ENCODE assay signal across 1 cellular context in the genomic region with DNA sequence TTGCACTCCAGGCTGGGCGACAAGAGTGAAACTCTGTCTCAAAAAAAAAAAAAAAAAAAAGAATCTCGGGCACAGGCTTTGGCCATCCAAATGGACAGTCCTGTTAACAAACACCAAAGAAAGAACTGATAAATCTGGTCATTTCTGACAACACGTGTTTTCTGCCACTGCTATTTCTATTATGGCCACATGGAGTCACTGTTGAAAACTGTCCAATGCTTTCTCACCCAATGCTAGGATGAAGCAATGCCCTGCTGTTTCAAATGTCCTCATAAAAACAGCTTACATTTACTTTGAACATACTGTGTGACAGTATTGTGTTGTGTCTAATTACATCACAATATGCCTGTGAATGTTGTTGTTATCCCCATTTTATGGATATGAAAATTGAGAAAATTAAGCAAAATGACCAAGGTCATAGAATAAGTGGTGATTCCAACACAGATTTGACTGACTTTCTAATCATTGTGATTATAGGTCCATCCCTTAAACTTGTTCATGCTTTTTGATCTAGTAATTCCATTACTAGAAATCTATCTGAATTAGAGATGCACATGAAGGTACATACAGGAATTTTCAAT.
TF ChIP-seq lines count a peak whose summit lies in the region.

No MANE protein-coding gene starts in this region.

TF ChIP-seq in K562, 482 proteins besides CTCF, POLR2A, EP300 and RAD21 (continued from another document and continues in another):
- TF ChIP-seq, protein P1, sequence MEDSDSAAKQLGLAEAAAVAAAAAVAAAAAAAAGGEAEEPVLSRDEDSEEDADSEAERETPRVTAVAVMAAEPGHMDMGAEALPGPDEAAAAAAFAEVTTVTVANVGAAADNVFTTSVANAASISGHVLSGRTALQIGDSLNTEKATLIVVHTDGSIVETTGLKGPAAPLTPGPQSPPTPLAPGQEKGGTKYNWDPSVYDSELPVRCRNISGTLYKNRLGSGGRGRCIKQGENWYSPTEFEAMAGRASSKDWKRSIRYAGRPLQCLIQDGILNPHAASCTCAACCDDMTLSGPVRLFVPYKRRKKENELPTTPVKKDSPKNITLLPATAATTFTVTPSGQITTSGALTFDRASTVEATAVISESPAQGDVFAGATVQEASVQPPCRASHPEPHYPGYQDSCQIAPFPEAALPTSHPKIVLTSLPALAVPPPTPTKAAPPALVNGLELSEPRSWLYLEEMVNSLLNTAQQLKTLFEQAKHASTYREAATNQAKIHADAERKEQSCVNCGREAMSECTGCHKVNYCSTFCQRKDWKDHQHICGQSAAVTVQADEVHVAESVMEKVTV (CRISPR knock-in tag; IDR thresholded peaks at IDR 0.05) = peak; percentile 80
- TF ChIP-seq ZNF3 (CRISPR knock-in tag; IDR thresholded peaks at IDR 0.05) (no peak), CEBPB (tag; IDR thresholded peaks at IDR 0.05) (peak; percentile 99), ZNF551 (CRISPR knock-in tag; IDR thresholded peaks at IDR 0.05) (0 out of 2 replicates have a peak, but pooled peaks have one; percentile 39), SAP30 (IDR thresholded peaks at IDR 0.05; ENCODE audit: borderline replicate concordance, insufficient read depth, low read depth, low read length, poor library complexity, severe bottlenecking) (no peak), ESRRA (IDR thresholded peaks at IDR 0.05; ENCODE audit: borderline replicate concordance, low read depth) (peak; percentile 14; the same call in 1 of the 2 replicates), HDAC3 (IDR thresholded peaks at IDR 0.05; ENCODE audit: borderline replicate concordance, partially characterized antibody) (peak; percentile 19), CHD1 (IDR thresholded peaks at IDR 0.05; ENCODE audit: low read length) (no peak), SMC3 (conservative IDR thresholded peaks at IDR 0.05; ENCODE audit: insufficient read depth, low read depth, low read length) (peak; percentile 81), CBX5 (IDR thresholded peaks at IDR 0.05; ENCODE audit: borderline replicate concordance, low read depth) (no peak), RCOR1 (IDR thresholded peaks at IDR 0.05; ENCODE audit: borderline replicate concordance in 1 of 2, low read depth in 2 of 2, low read length in 2 of 2) (peak in 1 of 2 experiments; percentile 52; a peak in 1 of 4 replicates), MEIS2 (IDR thresholded peaks at IDR 0.05; ENCODE audit: partially characterized antibody) (peak; percentile 5), NBN (IDR thresholded peaks at IDR 0.05; ENCODE audit: low read depth) (no peak), DMBX1 (CRISPR knock-in tag; IDR thresholded peaks at IDR 0.05; ENCODE audit: borderline replicate concordance) (no peak), JUND (IDR thresholded peaks at IDR 0.05; ENCODE audit: borderline replicate concordance, low read depth, low read length) (peak; percentile 20; the same call in 1 of the 2 replicates), JUND (tag; IDR thresholded peaks at IDR 0.05; ENCODE audit: borderline replicate concordance, low read depth, low read length) (peak; percentile 33; the same call in 1 of the 3 replicates), FOXJ3 (CRISPR knock-in tag; IDR thresholded peaks at IDR 0.05) (no peak), BHLHE40 (IDR thresholded peaks at IDR 0.05; ENCODE audit: low read length) (peak; percentile 71), BCOR (IDR thresholded peaks at IDR 0.05) (no peak), DDX20 (tag; IDR thresholded peaks at IDR 0.05; ENCODE audit: low read depth) (no peak), SMAD4 (CRISPR knock-in tag; conservative IDR thresholded peaks at IDR 0.05) (no peak), EP400 (IDR thresholded peaks at IDR 0.05) (peak; percentile 34; the same call in 1 of the 2 replicates)
- TF ChIP-seq, protein P2, sequence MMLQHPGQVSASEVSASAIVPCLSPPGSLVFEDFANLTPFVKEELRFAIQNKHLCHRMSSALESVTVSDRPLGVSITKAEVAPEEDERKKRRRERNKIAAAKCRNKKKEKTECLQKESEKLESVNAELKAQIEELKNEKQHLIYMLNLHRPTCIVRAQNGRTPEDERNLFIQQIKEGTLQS (IDR thresholded peaks at IDR 0.05) = peak; percentile 70
- TF ChIP-seq, protein P2 (CRISPR knock-in tag; conservative IDR thresholded peaks at IDR 0.05) = no peak
- TF ChIP-seq, protein P3, sequence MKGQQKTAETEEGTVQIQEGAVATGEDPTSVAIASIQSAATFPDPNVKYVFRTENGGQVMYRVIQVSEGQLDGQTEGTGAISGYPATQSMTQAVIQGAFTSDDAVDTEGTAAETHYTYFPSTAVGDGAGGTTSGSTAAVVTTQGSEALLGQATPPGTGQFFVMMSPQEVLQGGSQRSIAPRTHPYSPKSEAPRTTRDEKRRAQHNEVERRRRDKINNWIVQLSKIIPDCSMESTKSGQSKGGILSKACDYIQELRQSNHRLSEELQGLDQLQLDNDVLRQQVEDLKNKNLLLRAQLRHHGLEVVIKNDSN (CRISPR knock-in tag; IDR thresholded peaks at IDR 0.05) = peak; percentile 31; the same call in 1 of the 2 replicates
- TF ChIP-seq, protein P4, sequence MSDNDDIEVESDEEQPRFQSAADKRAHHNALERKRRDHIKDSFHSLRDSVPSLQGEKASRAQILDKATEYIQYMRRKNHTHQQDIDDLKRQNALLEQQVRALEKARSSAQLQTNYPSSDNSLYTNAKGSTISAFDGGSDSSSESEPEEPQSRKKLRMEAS (CRISPR knock-in tag; IDR thresholded peaks at IDR 0.05) = peak; percentile 44; the same call in 1 of the 2 replicates
- TF ChIP-seq, protein P5, sequence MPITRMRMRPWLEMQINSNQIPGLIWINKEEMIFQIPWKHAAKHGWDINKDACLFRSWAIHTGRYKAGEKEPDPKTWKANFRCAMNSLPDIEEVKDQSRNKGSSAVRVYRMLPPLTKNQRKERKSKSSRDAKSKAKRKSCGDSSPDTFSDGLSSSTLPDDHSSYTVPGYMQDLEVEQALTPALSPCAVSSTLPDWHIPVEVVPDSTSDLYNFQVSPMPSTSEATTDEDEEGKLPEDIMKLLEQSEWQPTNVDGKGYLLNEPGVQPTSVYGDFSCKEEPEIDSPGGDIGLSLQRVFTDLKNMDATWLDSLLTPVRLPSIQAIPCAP (CRISPR knock-in tag; IDR thresholded peaks at IDR 0.05; ENCODE audit: borderline replicate concordance) = no peak
- TF ChIP-seq, protein P6, sequence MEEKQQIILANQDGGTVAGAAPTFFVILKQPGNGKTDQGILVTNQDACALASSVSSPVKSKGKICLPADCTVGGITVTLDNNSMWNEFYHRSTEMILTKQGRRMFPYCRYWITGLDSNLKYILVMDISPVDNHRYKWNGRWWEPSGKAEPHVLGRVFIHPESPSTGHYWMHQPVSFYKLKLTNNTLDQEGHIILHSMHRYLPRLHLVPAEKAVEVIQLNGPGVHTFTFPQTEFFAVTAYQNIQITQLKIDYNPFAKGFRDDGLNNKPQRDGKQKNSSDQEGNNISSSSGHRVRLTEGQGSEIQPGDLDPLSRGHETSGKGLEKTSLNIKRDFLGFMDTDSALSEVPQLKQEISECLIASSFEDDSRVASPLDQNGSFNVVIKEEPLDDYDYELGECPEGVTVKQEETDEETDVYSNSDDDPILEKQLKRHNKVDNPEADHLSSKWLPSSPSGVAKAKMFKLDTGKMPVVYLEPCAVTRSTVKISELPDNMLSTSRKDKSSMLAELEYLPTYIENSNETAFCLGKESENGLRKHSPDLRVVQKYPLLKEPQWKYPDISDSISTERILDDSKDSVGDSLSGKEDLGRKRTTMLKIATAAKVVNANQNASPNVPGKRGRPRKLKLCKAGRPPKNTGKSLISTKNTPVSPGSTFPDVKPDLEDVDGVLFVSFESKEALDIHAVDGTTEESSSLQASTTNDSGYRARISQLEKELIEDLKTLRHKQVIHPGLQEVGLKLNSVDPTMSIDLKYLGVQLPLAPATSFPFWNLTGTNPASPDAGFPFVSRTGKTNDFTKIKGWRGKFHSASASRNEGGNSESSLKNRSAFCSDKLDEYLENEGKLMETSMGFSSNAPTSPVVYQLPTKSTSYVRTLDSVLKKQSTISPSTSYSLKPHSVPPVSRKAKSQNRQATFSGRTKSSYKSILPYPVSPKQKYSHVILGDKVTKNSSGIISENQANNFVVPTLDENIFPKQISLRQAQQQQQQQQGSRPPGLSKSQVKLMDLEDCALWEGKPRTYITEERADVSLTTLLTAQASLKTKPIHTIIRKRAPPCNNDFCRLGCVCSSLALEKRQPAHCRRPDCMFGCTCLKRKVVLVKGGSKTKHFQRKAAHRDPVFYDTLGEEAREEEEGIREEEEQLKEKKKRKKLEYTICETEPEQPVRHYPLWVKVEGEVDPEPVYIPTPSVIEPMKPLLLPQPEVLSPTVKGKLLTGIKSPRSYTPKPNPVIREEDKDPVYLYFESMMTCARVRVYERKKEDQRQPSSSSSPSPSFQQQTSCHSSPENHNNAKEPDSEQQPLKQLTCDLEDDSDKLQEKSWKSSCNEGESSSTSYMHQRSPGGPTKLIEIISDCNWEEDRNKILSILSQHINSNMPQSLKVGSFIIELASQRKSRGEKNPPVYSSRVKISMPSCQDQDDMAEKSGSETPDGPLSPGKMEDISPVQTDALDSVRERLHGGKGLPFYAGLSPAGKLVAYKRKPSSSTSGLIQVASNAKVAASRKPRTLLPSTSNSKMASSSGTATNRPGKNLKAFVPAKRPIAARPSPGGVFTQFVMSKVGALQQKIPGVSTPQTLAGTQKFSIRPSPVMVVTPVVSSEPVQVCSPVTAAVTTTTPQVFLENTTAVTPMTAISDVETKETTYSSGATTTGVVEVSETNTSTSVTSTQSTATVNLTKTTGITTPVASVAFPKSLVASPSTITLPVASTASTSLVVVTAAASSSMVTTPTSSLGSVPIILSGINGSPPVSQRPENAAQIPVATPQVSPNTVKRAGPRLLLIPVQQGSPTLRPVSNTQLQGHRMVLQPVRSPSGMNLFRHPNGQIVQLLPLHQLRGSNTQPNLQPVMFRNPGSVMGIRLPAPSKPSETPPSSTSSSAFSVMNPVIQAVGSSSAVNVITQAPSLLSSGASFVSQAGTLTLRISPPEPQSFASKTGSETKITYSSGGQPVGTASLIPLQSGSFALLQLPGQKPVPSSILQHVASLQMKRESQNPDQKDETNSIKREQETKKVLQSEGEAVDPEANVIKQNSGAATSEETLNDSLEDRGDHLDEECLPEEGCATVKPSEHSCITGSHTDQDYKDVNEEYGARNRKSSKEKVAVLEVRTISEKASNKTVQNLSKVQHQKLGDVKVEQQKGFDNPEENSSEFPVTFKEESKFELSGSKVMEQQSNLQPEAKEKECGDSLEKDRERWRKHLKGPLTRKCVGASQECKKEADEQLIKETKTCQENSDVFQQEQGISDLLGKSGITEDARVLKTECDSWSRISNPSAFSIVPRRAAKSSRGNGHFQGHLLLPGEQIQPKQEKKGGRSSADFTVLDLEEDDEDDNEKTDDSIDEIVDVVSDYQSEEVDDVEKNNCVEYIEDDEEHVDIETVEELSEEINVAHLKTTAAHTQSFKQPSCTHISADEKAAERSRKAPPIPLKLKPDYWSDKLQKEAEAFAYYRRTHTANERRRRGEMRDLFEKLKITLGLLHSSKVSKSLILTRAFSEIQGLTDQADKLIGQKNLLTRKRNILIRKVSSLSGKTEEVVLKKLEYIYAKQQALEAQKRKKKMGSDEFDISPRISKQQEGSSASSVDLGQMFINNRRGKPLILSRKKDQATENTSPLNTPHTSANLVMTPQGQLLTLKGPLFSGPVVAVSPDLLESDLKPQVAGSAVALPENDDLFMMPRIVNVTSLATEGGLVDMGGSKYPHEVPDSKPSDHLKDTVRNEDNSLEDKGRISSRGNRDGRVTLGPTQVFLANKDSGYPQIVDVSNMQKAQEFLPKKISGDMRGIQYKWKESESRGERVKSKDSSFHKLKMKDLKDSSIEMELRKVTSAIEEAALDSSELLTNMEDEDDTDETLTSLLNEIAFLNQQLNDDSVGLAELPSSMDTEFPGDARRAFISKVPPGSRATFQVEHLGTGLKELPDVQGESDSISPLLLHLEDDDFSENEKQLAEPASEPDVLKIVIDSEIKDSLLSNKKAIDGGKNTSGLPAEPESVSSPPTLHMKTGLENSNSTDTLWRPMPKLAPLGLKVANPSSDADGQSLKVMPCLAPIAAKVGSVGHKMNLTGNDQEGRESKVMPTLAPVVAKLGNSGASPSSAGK (IDR thresholded peaks at IDR 0.05) = peak; percentile 30; the same call in 1 of the 2 replicates
- TF ChIP-seq, protein P7, sequence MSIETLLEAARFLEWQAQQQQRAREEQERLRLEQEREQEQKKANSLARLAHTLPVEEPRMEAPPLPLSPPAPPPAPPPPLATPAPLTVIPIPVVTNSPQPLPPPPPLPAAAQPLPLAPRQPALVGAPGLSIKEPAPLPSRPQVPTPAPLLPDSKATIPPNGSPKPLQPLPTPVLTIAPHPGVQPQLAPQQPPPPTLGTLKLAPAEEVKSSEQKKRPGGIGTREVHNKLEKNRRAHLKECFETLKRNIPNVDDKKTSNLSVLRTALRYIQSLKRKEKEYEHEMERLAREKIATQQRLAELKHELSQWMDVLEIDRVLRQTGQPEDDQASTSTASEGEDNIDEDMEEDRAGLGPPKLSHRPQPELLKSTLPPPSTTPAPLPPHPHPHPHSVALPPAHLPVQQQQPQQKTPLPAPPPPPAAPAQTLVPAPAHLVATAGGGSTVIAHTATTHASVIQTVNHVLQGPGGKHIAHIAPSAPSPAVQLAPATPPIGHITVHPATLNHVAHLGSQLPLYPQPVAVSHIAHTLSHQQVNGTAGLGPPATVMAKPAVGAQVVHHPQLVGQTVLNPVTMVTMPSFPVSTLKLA (conservative IDR thresholded peaks at IDR 0.05) = peak; percentile 76 to 79
- TF ChIP-seq, protein P8, sequence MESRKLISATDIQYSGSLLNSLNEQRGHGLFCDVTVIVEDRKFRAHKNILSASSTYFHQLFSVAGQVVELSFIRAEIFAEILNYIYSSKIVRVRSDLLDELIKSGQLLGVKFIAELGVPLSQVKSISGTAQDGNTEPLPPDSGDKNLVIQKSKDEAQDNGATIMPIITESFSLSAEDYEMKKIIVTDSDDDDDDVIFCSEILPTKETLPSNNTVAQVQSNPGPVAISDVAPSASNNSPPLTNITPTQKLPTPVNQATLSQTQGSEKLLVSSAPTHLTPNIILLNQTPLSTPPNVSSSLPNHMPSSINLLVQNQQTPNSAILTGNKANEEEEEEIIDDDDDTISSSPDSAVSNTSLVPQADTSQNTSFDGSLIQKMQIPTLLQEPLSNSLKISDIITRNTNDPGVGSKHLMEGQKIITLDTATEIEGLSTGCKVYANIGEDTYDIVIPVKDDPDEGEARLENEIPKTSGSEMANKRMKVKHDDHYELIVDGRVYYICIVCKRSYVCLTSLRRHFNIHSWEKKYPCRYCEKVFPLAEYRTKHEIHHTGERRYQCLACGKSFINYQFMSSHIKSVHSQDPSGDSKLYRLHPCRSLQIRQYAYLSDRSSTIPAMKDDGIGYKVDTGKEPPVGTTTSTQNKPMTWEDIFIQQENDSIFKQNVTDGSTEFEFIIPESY (CRISPR knock-in tag; IDR thresholded peaks at IDR 0.05) = peak; percentile 46; the same call in 1 of the 2 replicates
- TF ChIP-seq, protein P9, sequence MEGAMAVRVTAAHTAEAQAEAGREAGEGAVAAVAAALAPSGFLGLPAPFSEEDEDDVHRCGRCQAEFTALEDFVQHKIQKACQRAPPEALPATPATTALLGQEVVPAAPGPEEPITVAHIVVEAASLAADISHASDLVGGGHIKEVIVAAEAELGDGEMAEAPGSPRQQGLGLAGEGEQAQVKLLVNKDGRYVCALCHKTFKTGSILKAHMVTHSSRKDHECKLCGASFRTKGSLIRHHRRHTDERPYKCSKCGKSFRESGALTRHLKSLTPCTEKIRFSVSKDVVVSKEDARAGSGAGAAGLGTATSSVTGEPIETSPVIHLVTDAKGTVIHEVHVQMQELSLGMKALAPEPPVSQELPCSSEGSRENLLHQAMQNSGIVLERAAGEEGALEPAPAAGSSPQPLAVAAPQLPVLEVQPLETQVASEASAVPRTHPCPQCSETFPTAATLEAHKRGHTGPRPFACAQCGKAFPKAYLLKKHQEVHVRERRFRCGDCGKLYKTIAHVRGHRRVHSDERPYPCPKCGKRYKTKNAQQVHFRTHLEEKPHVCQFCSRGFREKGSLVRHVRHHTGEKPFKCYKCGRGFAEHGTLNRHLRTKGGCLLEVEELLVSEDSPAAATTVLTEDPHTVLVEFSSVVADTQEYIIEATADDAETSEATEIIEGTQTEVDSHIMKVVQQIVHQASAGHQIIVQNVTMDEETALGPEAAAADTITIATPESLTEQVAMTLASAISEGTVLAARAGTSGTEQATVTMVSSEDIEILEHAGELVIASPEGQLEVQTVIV (CRISPR knock-in tag; IDR thresholded peaks at IDR 0.05; ENCODE audit: borderline replicate concordance) = no peak
